Comparison of ENCODE assay signal across 1 cellular context in genomic region chr5:10704949-10705621, GRCh38.
TF ChIP-seq lines count a peak whose summit lies in the region.

No MANE protein-coding gene starts in this region.

TF ChIP-seq in SK-N-SH, 30 proteins besides CTCF, POLR2A, EP300 and RAD21 (continued from another document):
- peak; percentile 76 for TF ChIP-seq TCF12 (IDR thresholded peaks at IDR 0.05)
- 0 out of 2 replicates have a peak, but pooled peaks have one; percentile 17 for TF ChIP-seq TEAD4 (IDR thresholded peaks at IDR 0.05; ENCODE audit: borderline replicate concordance, insufficient read depth)
- TF ChIP-seq RFX5 (IDR thresholded peaks at IDR 0.05; ENCODE audit: low read length), result no peak
- no peak for TF ChIP-seq POLR2AphosphoS5 (IDR thresholded peaks at IDR 0.05; ENCODE audit: low read depth, low read length)
- no peak for TF ChIP-seq FOXM1 (IDR thresholded peaks at IDR 0.05; ENCODE audit: low read depth)
- peak; percentile 62 for TF ChIP-seq JUND (IDR thresholded peaks at IDR 0.05)
- TF ChIP-seq NRF1 (IDR thresholded peaks at IDR 0.05; ENCODE audit: low read depth, low read length), result no peak
- TF ChIP-seq, protein P1, sequence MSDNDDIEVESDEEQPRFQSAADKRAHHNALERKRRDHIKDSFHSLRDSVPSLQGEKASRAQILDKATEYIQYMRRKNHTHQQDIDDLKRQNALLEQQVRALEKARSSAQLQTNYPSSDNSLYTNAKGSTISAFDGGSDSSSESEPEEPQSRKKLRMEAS (IDR thresholded peaks at IDR 0.05; ENCODE audit: low read depth), result peak; percentile 54; the same call in 1 of the 2 replicates
- TF ChIP-seq FOXJ3 (CRISPR knock-in tag; IDR thresholded peaks at IDR 0.05), result no peak
- no peak for TF ChIP-seq GATA2 (CRISPR knock-in tag; IDR thresholded peaks at IDR 0.05)
- TF ChIP-seq FOSL2 (IDR thresholded peaks at IDR 0.05; ENCODE audit: borderline replicate concordance, low read depth), result peak; percentile 71
- no peak for TF ChIP-seq SIN3A (IDR thresholded peaks at IDR 0.05; ENCODE audit: borderline replicate concordance, low read depth, low read length)
- peak; percentile 60; the same call in 1 of the 2 replicates for TF ChIP-seq ELF1 (IDR thresholded peaks at IDR 0.05)
- no peak for TF ChIP-seq MXI1 (IDR thresholded peaks at IDR 0.05; ENCODE audit: low read depth, low read length)
- TF ChIP-seq TAF1 (IDR thresholded peaks at IDR 0.05; ENCODE audit: borderline replicate concordance, low read depth, low read length), result no peak
